ENCODE assay signal across 1 cellular context in genomic region chr5:43008369-43009158, GRCh38.
TF ChIP-seq lines count a peak whose summit lies in the region.

No MANE protein-coding gene starts in this region.

TF ChIP-seq in K562, 482 proteins besides CTCF, POLR2A, EP300 and RAD21 (continued from another document and continues in another):
- TF ChIP-seq MGA (IDR thresholded peaks at IDR 0.05) (peak; percentile 7), FIP1L1 (IDR thresholded peaks at IDR 0.05; ENCODE audit: low read depth, low read length, poor library complexity, severe bottlenecking) (no peak), PHB2 (IDR thresholded peaks at IDR 0.05; ENCODE audit: low read depth) (no peak), FOXA1 (IDR thresholded peaks at IDR 0.05; ENCODE audit: borderline replicate concordance) (no peak), NELFE (IDR thresholded peaks at IDR 0.05; ENCODE audit: insufficient read depth, insufficient read length) (no peak), CBX1 (IDR thresholded peaks at IDR 0.05; ENCODE audit: low read depth) (peak; percentile 99), ZBTB40 (IDR thresholded peaks at IDR 0.05) (peak; percentile 15), ZBTB40 (CRISPR knock-in tag; IDR thresholded peaks at IDR 0.05) (no peak), ZNF232 (CRISPR knock-in tag; IDR thresholded peaks at IDR 0.05) (no peak), ATF1 (CRISPR knock-in tag; IDR thresholded peaks at IDR 0.05) (no peak), ATF1 (tag; IDR thresholded peaks at IDR 0.05) (peak; percentile 81), CTBP1 (IDR thresholded peaks at IDR 0.05; ENCODE audit: borderline replicate concordance) (peak; percentile 72; the same call in 1 of the 2 replicates), KHSRP (IDR thresholded peaks at IDR 0.05) (no peak), NFRKB (IDR thresholded peaks at IDR 0.05; ENCODE audit: low read depth) (peak; percentile 78), FOSL1 (tag; conservative IDR thresholded peaks at IDR 0.05) (no peak), ZNF444 (CRISPR knock-in tag; IDR thresholded peaks at IDR 0.05) (no peak), XRCC5 (IDR thresholded peaks at IDR 0.05; ENCODE audit: low read depth, low read length) (peak; percentile 39; the same call in 1 of the 2 replicates), RAD51 (IDR thresholded peaks at IDR 0.05; ENCODE audit: borderline replicate concordance, low read depth) (no peak), RBM39 (optimal IDR thresholded peaks at IDR 0.05; ENCODE audit: low read depth, low read length) (no peak), SNRNP70 (optimal IDR thresholded peaks at IDR 0.05; ENCODE audit: low read depth, low read length) (no peak), EHMT2 (IDR thresholded peaks at IDR 0.05) (no peak), ZFP91 (CRISPR knock-in tag; IDR thresholded peaks at IDR 0.05) (no peak), ZNF174 (CRISPR knock-in tag; IDR thresholded peaks at IDR 0.05) (no peak), GTF2F1 (IDR thresholded peaks at IDR 0.05; ENCODE audit: low read depth, low read length) (0 out of 2 replicates have a peak, but pooled peaks have one; percentile 21)
- TF ChIP-seq, protein P1, sequence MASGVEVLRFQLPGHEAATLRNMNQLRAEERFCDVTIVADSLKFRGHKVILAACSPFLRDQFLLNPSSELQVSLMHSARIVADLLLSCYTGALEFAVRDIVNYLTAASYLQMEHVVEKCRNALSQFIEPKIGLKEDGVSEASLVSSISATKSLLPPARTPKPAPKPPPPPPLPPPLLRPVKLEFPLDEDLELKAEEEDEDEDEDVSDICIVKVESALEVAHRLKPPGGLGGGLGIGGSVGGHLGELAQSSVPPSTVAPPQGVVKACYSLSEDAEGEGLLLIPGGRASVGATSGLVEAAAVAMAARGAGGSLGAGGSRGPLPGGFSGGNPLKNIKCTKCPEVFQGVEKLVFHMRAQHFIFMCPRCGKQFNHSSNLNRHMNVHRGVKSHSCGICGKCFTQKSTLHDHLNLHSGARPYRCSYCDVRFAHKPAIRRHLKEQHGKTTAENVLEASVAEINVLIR (CRISPR knock-in tag; IDR thresholded peaks at IDR 0.05), result no peak
- TF ChIP-seq, protein P2, sequence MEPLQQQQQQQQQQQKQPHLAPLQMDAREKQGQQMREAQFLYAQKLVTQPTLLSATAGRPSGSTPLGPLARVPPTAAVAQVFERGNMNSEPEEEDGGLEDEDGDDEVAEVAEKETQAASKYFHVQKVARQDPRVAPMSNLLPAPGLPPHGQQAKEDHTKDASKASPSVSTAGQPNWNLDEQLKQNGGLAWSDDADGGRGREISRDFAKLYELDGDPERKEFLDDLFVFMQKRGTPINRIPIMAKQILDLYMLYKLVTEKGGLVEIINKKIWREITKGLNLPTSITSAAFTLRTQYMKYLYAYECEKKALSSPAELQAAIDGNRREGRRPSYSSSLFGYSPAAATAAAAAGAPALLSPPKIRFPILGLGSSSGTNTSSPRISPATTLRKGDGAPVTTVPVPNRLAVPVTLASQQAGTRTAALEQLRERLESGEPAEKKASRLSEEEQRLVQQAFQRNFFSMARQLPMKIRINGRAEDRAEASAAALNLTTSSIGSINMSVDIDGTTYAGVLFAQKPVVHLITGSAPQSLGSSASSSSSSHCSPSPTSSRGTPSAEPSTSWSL (CRISPR knock-in tag; IDR thresholded peaks at IDR 0.05; ENCODE audit: borderline replicate concordance), result no peak
